ENCODE assay signal across 8 cellular contexts in the genomic region with DNA sequence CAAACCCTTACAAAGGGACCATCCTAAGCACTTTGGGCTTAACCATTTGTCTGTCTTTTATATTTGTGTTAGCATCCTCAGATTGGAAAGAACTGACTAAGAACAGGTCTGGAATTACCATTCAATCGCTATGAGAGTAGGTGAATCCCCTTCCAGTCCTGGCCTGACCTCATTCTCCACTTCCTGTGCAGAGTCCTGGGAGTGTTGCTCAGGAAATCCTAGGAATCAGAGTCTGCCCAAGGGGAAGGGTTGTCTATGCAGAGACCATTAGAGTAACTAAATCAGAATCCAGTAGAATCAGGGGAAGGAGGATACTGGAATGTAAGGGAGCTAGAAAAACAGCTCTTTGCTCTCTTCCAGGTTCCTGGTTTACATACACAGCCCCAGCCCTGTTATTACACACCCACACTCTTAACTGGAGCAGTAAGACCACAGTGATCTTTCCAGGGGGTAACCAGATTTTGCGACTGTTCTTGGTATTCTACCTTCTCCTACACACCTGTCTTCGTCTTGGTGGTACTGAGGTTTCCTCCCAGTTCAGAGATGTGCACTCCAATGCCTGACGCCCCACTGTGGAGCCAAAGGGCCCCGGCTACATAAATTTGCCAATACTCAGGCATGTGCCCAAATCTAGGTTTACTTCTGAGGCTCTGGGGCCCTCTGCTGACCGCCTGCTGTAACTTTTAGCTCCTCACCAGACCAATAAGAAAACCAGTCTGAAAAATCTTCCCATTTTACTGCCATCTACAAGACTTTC.
A peak's percentile ranks its signal among the peaks of the same experiment; 100 is the strongest.
DNase-seq lines count a peak whose midpoint lies in the region; ATAC-seq and TF ChIP-seq lines count a peak whose summit lies in the region.

No MANE protein-coding gene starts in this region.

- DNase-seq in A172 (ENCODE audit: low spot score) = peak; percentile 81
- DNase-seq in GM03348 (ENCODE audit: low spot score) = peak; percentile 81
- DNase-seq in NCI-H1694 (lab: John Stamatoyannopoulos, UW) = peak; percentile 59
- peak; percentile 60 for DNase-seq in activated CD4-positive, alpha-beta T cell treated with anti-CD3 and anti-CD28 coated beads for 48 hours
- DNase-seq in epithelial cell of proximal tubule (ENCODE audit: low read depth) = peak; percentile 47
- DNase-seq in mucosa of descending colon = peak in 2 of 3 donors; percentile 50 to 58
- DNase-seq in tibial artery = peak; percentile 69 to 81

- H3K4me1 ChIP-seq in mucosa of descending colon (ENCODE audit: low read depth) (no peaks in the 10 kb centered on the region), tibial artery (peaks cover 0 to 67% (median 44%) of the 10 kb centered on the region in 4 donors)

- TF ChIP-seq CTCF in epithelial cell of proximal tubule (conservative IDR thresholded peaks at IDR 0.05; ENCODE audit: low read depth, low read length) (peak; percentile 76), mucosa of descending colon (IDR thresholded peaks at IDR 0.05) (peak; percentile 23), tibial artery (IDR thresholded peaks at IDR 0.05) (peak; percentile 75 to 84)

- H3K27me3 ChIP-seq in tibial artery = no peaks in the 10 kb centered on the region

- peak; percentile 72 for ATAC-seq in mucosa of descending colon
- no peak for ATAC-seq in HG03432 (IDR thresholded peaks at IDR 0.05; ENCODE audit: unreplicated experiment)

- H3K9me3 ChIP-seq in mucosa of descending colon (no peaks in the 10 kb centered on the region), tibial artery (no peaks in the 10 kb centered on the region)

- no peak overlapping the region for H3K4me3 ChIP-seq in epithelial cell of proximal tubule (ENCODE audit: low read depth, low read length)
- no peak overlapping the region for H3K4me3 ChIP-seq in mucosa of descending colon
- H3K4me3 ChIP-seq in tibial artery = no peak overlapping the region

- H3K36me3 ChIP-seq in mucosa of descending colon (ENCODE audit: low read depth) = no peaks in the 10 kb centered on the region
- H3K36me3 ChIP-seq in tibial artery = no peaks in the 10 kb centered on the region

- peak overlapping the region; percentile 17 to 44 for H3K27ac ChIP-seq in tibial artery

- intact Hi-C loops in mucosa of descending colon (cut with DNase I, micrococcal nuclease) = loop anchor here in 1 of 2 donors (10.0 kb wide), 1 partner anchor 183 kb away; no protein-coding TSS in a partner anchor
- intact Hi-C loops in tibial artery (cut with DNase I; ENCODE audit: low total_unique reads) = loop anchor here (5.0 kb wide), 1 partner anchor 180 kb away; no protein-coding TSS in a partner anchor

Comparison
In these comparisons a context has a peak if more than half of its experiments do, and no peak if none do; other contexts are left out.
1. CTCF ChIP-seq: peak in every context shown above with its lines; median percentile 80 in tibial artery; 76 in epithelial cell of proximal tubule; 23 in mucosa of descending colon.